1 cellular context compared by ENCODE assay signal in genomic region chr13:30647420-30647819, GRCh38.
TF ChIP-seq lines count a peak whose summit lies in the region.

No MANE protein-coding gene starts in this region.

TF ChIP-seq in GM23338, 12 proteins besides CTCF, POLR2A, EP300 and RAD21 (continued from another document):
- TF ChIP-seq ZNF462 (CRISPR knock-in tag; IDR thresholded peaks at IDR 0.05) (no peak), ZNF331 (CRISPR knock-in tag; IDR thresholded peaks at IDR 0.05; ENCODE audit: low read depth) (no peak), NANOG (IDR thresholded peaks at IDR 0.05; ENCODE audit: borderline replicate concordance) (no peak), EZH2 (IDR thresholded peaks at IDR 0.05; ENCODE audit: low read depth, unreplicated experiment) (no peak)
